9 cellular contexts compared by ENCODE assay signal in the genomic region with DNA sequence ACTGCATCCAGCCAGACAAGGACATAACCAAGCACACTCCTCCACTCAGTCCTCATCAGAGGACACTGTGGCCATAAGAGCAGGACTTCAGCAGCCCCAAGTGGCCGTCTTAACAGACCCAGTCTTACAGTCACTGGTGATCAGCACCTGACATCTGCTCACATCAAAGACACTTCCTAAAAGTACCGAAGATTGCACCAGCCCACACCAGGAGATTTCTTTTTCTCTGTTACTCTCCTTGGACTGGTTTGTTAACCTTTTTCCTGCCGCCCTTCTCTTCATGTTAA. TPM values are rescaled to one million over a fixed set of nuclear protein-coding genes. Genes with fewer than 3 reads are reported as not detected.
A peak's percentile ranks its signal among the peaks of the same experiment; 100 is the strongest.
DNase-seq lines count a peak whose midpoint lies in the region; ATAC-seq, FAIRE-seq and TF ChIP-seq lines count a peak whose summit lies in the region.
"Had no signal": no experiment of that assay in that cellular context is flagged by ENCODE, and none has a peak within 500 bp of the region (broad histone marks: within the 10 kb centered on the region; RNA-seq: fewer than 3 reads in every experiment).

No MANE protein-coding gene starts in this region.

- ATAC-seq in A549 = peak; percentile 49 to 58

- H3K36me3 ChIP-seq in SU-DHL-6 (ENCODE audit: low read length) (no peaks in the 10 kb centered on the region), iPS-18a (ENCODE audit: control insufficient read depth, low read depth, low read length) (no peaks in the 10 kb centered on the region), tibial artery (no peaks in the 10 kb centered on the region)

- no peak for TF ChIP-seq EP300 in A549 (IDR thresholded peaks at IDR 0.05)

- DNase-seq in A549 (ENCODE audit: low read depth in 1 of 2, low spot score in 1 of 2) = peak in 1 of 2 experiments; percentile 39
- DNase-seq in DMS53 (lab: John Stamatoyannopoulos, UW) = peak; percentile 64
- DNase-seq in SIG-M5 treated with dmso at 0.1 percent for 504 hours (lab: John Stamatoyannopoulos, UW; ENCODE audit: unreplicated experiment) = no peak
- DNase-seq in tibial artery = no peak
- no peak for DNase-seq in NCI-H2107 treated with DMSO at 0.1 percent for 48 hours (lab: John Stamatoyannopoulos, UW; ENCODE audit: unreplicated experiment)
- no peak for DNase-seq in NCI-H2081 treated with DMSO at 0.1 percent for 48 hours (lab: John Stamatoyannopoulos, UW)

- peak overlapping the region; percentile 54; the same call in 1 of the 3 replicates for H3K4me3 ChIP-seq in A549
- no peak overlapping the region for H3K4me3 ChIP-seq in SU-DHL-6 (ENCODE audit: insufficient read depth, low read length, poor library complexity, severe bottlenecking)
- peak overlapping the region; percentile 65 for H3K4me3 ChIP-seq in iPS-18a (ENCODE audit: low read length)
- H3K4me3 ChIP-seq in tibial artery = no peak overlapping the region

- no peaks in the 10 kb centered on the region for H3K79me2 ChIP-seq in SU-DHL-6 (ENCODE audit: insufficient read depth, low read length)

- POLR2A ChIA-PET in A549 (lab: Yijun Ruan, JAX) = no interaction called here

- no peak for FAIRE-seq in A549 (lab: Jason Lieb, UNC)
- FAIRE-seq: G401.6 had no signal

- no peak for TF ChIP-seq CTCF in A549 (IDR thresholded peaks at IDR 0.05)
- no peak for TF ChIP-seq CTCF in SU-DHL-6 (IDR thresholded peaks at IDR 0.05; ENCODE audit: insufficient read depth, low read length, poor library complexity, severe bottlenecking)
- TF ChIP-seq CTCF in tibial artery (IDR thresholded peaks at IDR 0.05) = no peak

- H2AFZ ChIP-seq in SU-DHL-6 (ENCODE audit: low read depth, low read length, severe bottlenecking) = peak overlapping the region; percentile 80

- no peaks in the 10 kb centered on the region for H3K27me3 ChIP-seq in SU-DHL-6 (ENCODE audit: low read length)
- peaks cover 17% of the 10 kb centered on the region for H3K27me3 ChIP-seq in iPS-18a (ENCODE audit: control insufficient read depth, insufficient read depth, low read length)
- H3K27me3 ChIP-seq in tibial artery = peaks cover 0 to 45% of the 10 kb centered on the region in 2 donors

- no peaks in the 10 kb centered on the region for H4K20me1 ChIP-seq in SU-DHL-6 (ENCODE audit: low read depth, low read length)

- no peaks in the 10 kb centered on the region for H3K9me3 ChIP-seq in A549
- H3K9me3 ChIP-seq in SU-DHL-6 (ENCODE audit: insufficient read depth, low read length) = no peaks in the 10 kb centered on the region
- H3K9me3 ChIP-seq in iPS-18a (ENCODE audit: control insufficient read depth, low read depth, low read length) = no peaks in the 10 kb centered on the region
- H3K9me3 ChIP-seq in tibial artery = no peaks in the 10 kb centered on the region

- H3K4me2 ChIP-seq in A549 = peak overlapping the region; percentile 94
- H3K4me2 ChIP-seq in SU-DHL-6 (ENCODE audit: low read depth, low read length, poor library complexity, severe bottlenecking) = no peak overlapping the region

- WGBS in A549 (ENCODE audit: missing lambda C conversion rate) = 19% methylated on average over 3 of the region's 3 CpGs

- TF ChIP-seq RAD21 in A549 (conservative IDR thresholded peaks at IDR 0.05 in 1 of 2, IDR thresholded peaks at IDR 0.05 in 1 of 2) = no peak

- H3K4me1 ChIP-seq in A549 (peaks cover 10% of the 10 kb centered on the region; the same call in 1 of the 3 replicates), iPS-18a (ENCODE audit: control insufficient read depth, low read depth, low read length) (peaks cover 9% of the 10 kb centered on the region), tibial artery (peaks cover 0 to 10% (median 8%) of the 10 kb centered on the region in 4 donors)

- CTCF ChIA-PET in A549 (lab: Yijun Ruan, JAX) = interaction anchor here (0.8 to 6.2 kb wide), 16 partner anchors 9 to 236 kb away, joined by 3 to 70 read pairs (median 7); no protein-coding TSS in a partner anchor

- H3K9ac ChIP-seq in SU-DHL-6 (ENCODE audit: low read length) = no peak overlapping the region
- no peak overlapping the region for H3K9ac ChIP-seq in iPS-18a (ENCODE audit: low read length)

- intact Hi-C loops in tibial artery (cut with DNase I; ENCODE audit: low total_unique reads) = no loop called here

- H3K27ac ChIP-seq in A549 (no peak overlapping the region), SU-DHL-6 (ENCODE audit: low read depth, low read length) (no peak overlapping the region), iPS-18a (ENCODE audit: low read length) (no peak overlapping the region), tibial artery (no peak overlapping the region)

- TF ChIP-seq POLR2A in A549 (IDR thresholded peaks at IDR 0.05; ENCODE audit: low read length) = no peak

- no peaks in the 10 kb centered on the region for H3F3A ChIP-seq in SU-DHL-6 (ENCODE audit: insufficient read depth)

- H3K9me2 ChIP-seq in SU-DHL-6 (replicated peaks; ENCODE audit: insufficient read depth, low read length) = no peaks in the 10 kb centered on the region

TF ChIP-seq in A549, 52 proteins besides CTCF, POLR2A, EP300 and RAD21:
- TF ChIP-seq USF2 (IDR thresholded peaks at IDR 0.05) (no peak), GATA3 (IDR thresholded peaks at IDR 0.05; ENCODE audit: borderline replicate concordance) (no peak), HES2 (IDR thresholded peaks at IDR 0.05) (no peak), ZSCAN20 (CRISPR knock-in tag; IDR thresholded peaks at IDR 0.05) (no peak), EHMT2 (IDR thresholded peaks at IDR 0.05; ENCODE audit: low read depth) (no peak), BHLHE40 (IDR thresholded peaks at IDR 0.05; ENCODE audit: low read depth, low read length) (no peak), RARB (CRISPR knock-in tag; IDR thresholded peaks at IDR 0.05) (no peak), ZFP36 (IDR thresholded peaks at IDR 0.05; ENCODE audit: borderline replicate concordance, partially characterized antibody) (no peak), ZNF302 (CRISPR knock-in tag; IDR thresholded peaks at IDR 0.05) (no peak), CHD4 (IDR thresholded peaks at IDR 0.05; ENCODE audit: borderline replicate concordance) (no peak), TFCP2L1 (CRISPR knock-in tag; IDR thresholded peaks at IDR 0.05) (no peak), PBX3 (IDR thresholded peaks at IDR 0.05) (no peak), TP53 (CRISPR knock-in tag; IDR thresholded peaks at IDR 0.05) (no peak), MYC (IDR thresholded peaks at IDR 0.05; ENCODE audit: borderline replicate concordance, low read length) (no peak), PHF8 (IDR thresholded peaks at IDR 0.05; ENCODE audit: borderline replicate concordance, low read depth) (no peak), ELK1 (IDR thresholded peaks at IDR 0.05; ENCODE audit: low read depth, low read length) (no peak), NR3C1 (IDR thresholded peaks at IDR 0.05) (no peak), HEYL (CRISPR knock-in tag; IDR thresholded peaks at IDR 0.05) (no peak)
- TF ChIP-seq, protein P1, sequence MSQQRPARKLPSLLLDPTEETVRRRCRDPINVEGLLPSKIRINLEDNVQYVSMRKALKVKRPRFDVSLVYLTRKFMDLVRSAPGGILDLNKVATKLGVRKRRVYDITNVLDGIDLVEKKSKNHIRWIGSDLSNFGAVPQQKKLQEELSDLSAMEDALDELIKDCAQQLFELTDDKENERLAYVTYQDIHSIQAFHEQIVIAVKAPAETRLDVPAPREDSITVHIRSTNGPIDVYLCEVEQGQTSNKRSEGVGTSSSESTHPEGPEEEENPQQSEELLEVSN (IDR thresholded peaks at IDR 0.05; ENCODE audit: borderline replicate concordance, low read depth) = no peak

RNA-seq across cellular contexts. Expression of gene MRPS5, which starts 44.1 kb away (rescaled TPM):
- 96.4 and 123 TPM in 2 replicates for polyA plus RNA-seq in A549 (2011; rRNA removed)
- 90.6 and 92.4 TPM in 2 replicates for polyA plus RNA-seq in A549 (2012; cell fraction: cytosol; rRNA removed)
- 84.5 and 111 TPM in 2 replicates for polyA plus RNA-seq in A549 (2012; cell fraction: nucleus; rRNA removed)
- 102 to 108 TPM (median 103 TPM) in 3 replicates for polyA plus RNA-seq in A549 (2017; fragmentation: RNase III; extraction: RNeasy Plus Mini Kit Qiagen cat#74134 plus additional on column Dnase treatment)
- 58.5 and 61.2 TPM in 2 replicates for polyA minus RNA-seq in A549 (2011; rRNA and poly(A)+ RNA removed)

RNA-seq across cellular contexts. Expression of gene MAL, which starts 52.0 kb away (rescaled TPM):
- polyA plus RNA-seq in A549 (2011; rRNA removed) (0.08 TPM in 1 of 2 replicates, not detected in the other), A549 (2017; fragmentation: RNase III; extraction: RNeasy Plus Mini Kit Qiagen cat#74134 plus additional on column Dnase treatment) (not detected in 3 replicates)
- polyA plus RNA-seq in A549 (2012; cell fraction: cytosol; rRNA removed) = not detected in 2 replicates
- polyA plus RNA-seq in A549 (2012; cell fraction: nucleus; rRNA removed) = not detected in 2 replicates
- not detected in 2 replicates for polyA minus RNA-seq in A549 (2011; rRNA and poly(A)+ RNA removed)

Comparison
In these comparisons a context has a peak if more than half of its experiments do, and no peak if none do; other contexts are left out.
1. H3K4me3 ChIP-seq: peak in A549 (single experiment) and iPS-18a (single experiment); none in SU-DHL-6 (single experiment) and tibial artery (0 of 2).